Comparison of ENCODE assay signal across 20 cellular contexts in genomic region chr1:201786824-201787223, GRCh38. TPM values are rescaled to one million over a fixed set of nuclear protein-coding genes. Genes with fewer than 3 reads are reported as not detected.
DNase-seq lines count a peak whose midpoint lies in the region; ATAC-seq and TF ChIP-seq lines count a peak whose summit lies in the region.
"Had no signal": no experiment of that assay in that cellular context is flagged by ENCODE, and none has a peak within 500 bp of the region (broad histone marks: within the 10 kb centered on the region; RNA-seq: fewer than 3 reads in every experiment).

No MANE protein-coding gene starts in this region.

- H3K4me1 ChIP-seq in adipocyte (ENCODE audit: control insufficient read depth, insufficient read depth, low read length) (peaks cover 68% of the 10 kb centered on the region), osteoblast (ENCODE audit: insufficient read depth, low read length) (peaks cover 44% of the 10 kb centered on the region), aorta (ENCODE audit: control insufficient read depth in 1 of 2, insufficient read depth in 2 of 2, low read length in 2 of 2) (peaks cover 2 to 7% of the 10 kb centered on the region in 2 donors)
- H3K4me1 ChIP-seq: right lobe of liver had no signal

- H3K27ac Mint-ChIP-seq in naive thymus-derived CD8-positive, alpha-beta T cell, result no peak overlapping the region
- H3K27ac Mint-ChIP-seq: activated T-helper 2 cell treated with anti-CD3 and anti-CD28 coated beads, Interferon-gamma antibody, Interleukin-2, Interleukin-4, amounts not matched to agents 10 μg/mL and 5 μg/mL and 100 μg/mL, durations not matched to agents 14 hours and 24 hours and 36 hours had no signal

- WGBS in aorta, 2 donors, result 1 to 10% methylated on average over 5 of the region's 5 CpGs

- H3K27ac ChIP-seq in osteoblast (ENCODE audit: low read depth, low read length) (peak overlapping the region; percentile 60), aorta (ENCODE audit: low read depth in 1 of 2, low read length in 2 of 2) (peak overlapping the region; percentile 10 to 46)
- H3K27ac ChIP-seq: HL-60, right lobe of liver, SJCRH30 had no signal

- peak overlapping the region; percentile 15 for H3K4me2 ChIP-seq in osteoblast (ENCODE audit: insufficient read depth, low read length)

- TF ChIP-seq CTCF in fibroblast of the aortic adventitia (IDR thresholded peaks at IDR 0.05; ENCODE audit: insufficient read depth, low read length), result no peak
- no peak for TF ChIP-seq CTCF in osteoblast (IDR thresholded peaks at IDR 0.05; ENCODE audit: extremely low read depth, low read depth, low read length)

- no peaks in the 10 kb centered on the region for H3K9me3 Mint-ChIP-seq in naive thymus-derived CD8-positive, alpha-beta T cell
- H3K9me3 Mint-ChIP-seq: activated T-helper 2 cell treated with anti-CD3 and anti-CD28 coated beads, Interferon-gamma antibody, Interleukin-2, Interleukin-4, amounts not matched to agents 10 μg/mL and 5 μg/mL and 100 μg/mL, durations not matched to agents 14 hours and 24 hours and 36 hours had no signal

- DNase-seq in adipocyte (ENCODE audit: low read depth), result no peak
- peak; percentile 86 for DNase-seq in fibroblast of the aortic adventitia (ENCODE audit: low read depth)
- DNase-seq in osteoblast (ENCODE audit: insufficient read length, low spot score, missing footprints), result no peak
- peak; percentile 77 to 78 for DNase-seq in aorta
- DNase-seq in effector CD4-positive, alpha-beta T cell, result no peak
- DNase-seq in naive thymus-derived CD8-positive, alpha-beta T cell, result no peak
- DNase-seq: GF-D8; H7; KBM-7; kidney; midbrain; NCI-H2081; NCI-H524 treated with DMSO at 0.1 percent for 48 hours; right lobe of liver; SJCRH30; stimulated activated CD4-positive, alpha-beta T cell treated with anti-CD3 and anti-CD28 coated beads, Interleukin-1b, Interleukin-23, amount 100 ng/mL, for 48 hours had no signal

- peak overlapping the region; percentile 77 for H3K9ac ChIP-seq in adipocyte (ENCODE audit: low read length)
- H3K9ac ChIP-seq: BLaER1 treated with 17β-estradiol and CSF1 and Interleukin-3, amounts not matched to agents 10 nM and 100 nM had no signal

- H3K4me3 ChIP-seq in adipocyte (ENCODE audit: low read length) (no peak overlapping the region), fibroblast of the aortic adventitia (ENCODE audit: low read depth, low read length) (no peak overlapping the region), osteoblast (ENCODE audit: insufficient read depth, low read length) (no peak overlapping the region), aorta (ENCODE audit: low read length in 2 of 2) (no peak overlapping the region)
- H3K4me3 ChIP-seq: BLaER1 treated with 17β-estradiol and CSF1 and Interleukin-3, amounts not matched to agents 10 nM and 100 nM; right lobe of liver; SJCRH30 had no signal

- H3K27me3 ChIP-seq in adipocyte (replicated peaks; ENCODE audit: control insufficient read depth, insufficient read depth, low read length) (no peaks in the 10 kb centered on the region), osteoblast (ENCODE audit: insufficient read depth, low read length) (no peaks in the 10 kb centered on the region), aorta (ENCODE audit: control insufficient read depth in 1 of 2, insufficient read depth in 2 of 2, low read length in 1 of 2) (no peaks in the 10 kb centered on the region)
- H3K27me3 ChIP-seq: BLaER1 treated with 17β-estradiol and CSF1 and Interleukin-3, amounts not matched to agents 10 nM and 100 nM; right lobe of liver; SJCRH30 had no signal

- POLR2A ChIA-PET in naive thymus-derived CD8-positive, alpha-beta T cell (lab: Charles Lee), result no interaction called here

- peaks cover 0 to 64% (median 2%) of the 10 kb centered on the region in 3 donors for H3K36me3 Mint-ChIP-seq in naive thymus-derived CD8-positive, alpha-beta T cell

- H3K36me3 ChIP-seq in adipocyte (ENCODE audit: control insufficient read depth, insufficient read depth, low read length, severe bottlenecking) (peaks cover 99% of the 10 kb centered on the region), osteoblast (ENCODE audit: insufficient read depth, low read length) (peaks cover 91% of the 10 kb centered on the region), aorta (ENCODE audit: control insufficient read depth in 1 of 2, insufficient read depth in 2 of 2, low read length in 1 of 2) (peaks cover 5 to 9% of the 10 kb centered on the region in 2 donors)
- H3K36me3 ChIP-seq: right lobe of liver had no signal

- H3K79me2 ChIP-seq in osteoblast (ENCODE audit: insufficient read depth, low read length), result peaks cover 23% of the 10 kb centered on the region

- no peaks in the 10 kb centered on the region for H4K20me1 ChIP-seq in osteoblast (ENCODE audit: insufficient read depth, low read length)

- peak; percentile 58 for ATAC-seq in aorta (ENCODE audit: low FRiP score)
- no peak for ATAC-seq in naive thymus-derived CD8-positive, alpha-beta T cell
- no peak for ATAC-seq in SK-N-SH treated with all-trans-retinoic acid at 6 μM for 48 hours
- ATAC-seq: right lobe of liver had no signal

- peaks cover 0 to 10% (median 1%) of the 10 kb centered on the region in 4 donors for H3K4me1 Mint-ChIP-seq in naive thymus-derived CD8-positive, alpha-beta T cell

- no peak overlapping the region for H2AFZ ChIP-seq in osteoblast (ENCODE audit: low read length)

- intact Hi-C loops in aorta (cut with DNase I), result no loop called here

- H3K9me3 ChIP-seq in adipocyte (ENCODE audit: control insufficient read depth, low read length) (no peaks in the 10 kb centered on the region), osteoblast (ENCODE audit: low read depth, low read length) (no peaks in the 10 kb centered on the region), aorta (ENCODE audit: control insufficient read depth, low read length) (no peaks in the 10 kb centered on the region)
- H3K9me3 ChIP-seq: BLaER1 treated with 17β-estradiol and CSF1 and Interleukin-3, amounts not matched to agents 10 nM and 100 nM; right lobe of liver; SJCRH30 had no signal

- no peaks in the 10 kb centered on the region for H3K27me3 Mint-ChIP-seq in naive thymus-derived CD8-positive, alpha-beta T cell

- no peak overlapping the region for H3K4me3 Mint-ChIP-seq in naive thymus-derived CD8-positive, alpha-beta T cell

TF ChIP-seq in SK-N-SH treated with all-trans-retinoic acid at 6 μM for 48 hours, 23 proteins besides CTCF, POLR2A, EP300 and RAD21:
- TF ChIP-seq BACH2 (CRISPR knock-in tag; IDR thresholded peaks at IDR 0.05; ENCODE audit: borderline replicate concordance), result no peak
- no peak for TF ChIP-seq PPARA (CRISPR knock-in tag; IDR thresholded peaks at IDR 0.05; ENCODE audit: borderline replicate concordance)
- no peak for TF ChIP-seq ARNTL (CRISPR knock-in tag; IDR thresholded peaks at IDR 0.05; ENCODE audit: borderline replicate concordance, low read depth)
- no peak for TF ChIP-seq OSR1 (CRISPR knock-in tag; IDR thresholded peaks at IDR 0.05)
- no peak for TF ChIP-seq ZFP30 (CRISPR knock-in tag; IDR thresholded peaks at IDR 0.05)

RNA-seq across cellular contexts. Expression of gene IPO9, which starts 42.1 kb away (rescaled TPM):
- total RNA-seq in fibroblast of the aortic adventitia (ENCODE audit: low replicate concordance), result 14.8 and 29.2 TPM in 2 replicates
- 26.1 and 26.8 TPM in 2 replicates for total RNA-seq in osteoblast
- 10 to 100 TPM; 36.6 to 45.0 TPM for total RNA-seq in aorta
- 10 to 100 TPM; 12.0 to 27.7 TPM for polyA plus RNA-seq in aorta
- total RNA-seq in naive thymus-derived CD8-positive, alpha-beta T cell, result 10 to 100 TPM; 40.7 to 40.8 TPM
- 10 to 100 TPM; 14.4 to 22.5 (median 14.7) TPM for polyA plus RNA-seq in naive thymus-derived CD8-positive, alpha-beta T cell

Comparison
In these comparisons a context has a peak if more than half of its experiments do, and no peak if none do; other contexts are left out.
1. DNase-seq: peak in fibroblast of the aortic adventitia (single experiment) and aorta (2 of 2); none in adipocyte (single experiment), osteoblast (single experiment), effector CD4-positive, alpha-beta T cell (single experiment) and naive thymus-derived CD8-positive, alpha-beta T cell (0 of 10).